Comparison of ENCODE assay signal across 27 cellular contexts in the genomic region with DNA sequence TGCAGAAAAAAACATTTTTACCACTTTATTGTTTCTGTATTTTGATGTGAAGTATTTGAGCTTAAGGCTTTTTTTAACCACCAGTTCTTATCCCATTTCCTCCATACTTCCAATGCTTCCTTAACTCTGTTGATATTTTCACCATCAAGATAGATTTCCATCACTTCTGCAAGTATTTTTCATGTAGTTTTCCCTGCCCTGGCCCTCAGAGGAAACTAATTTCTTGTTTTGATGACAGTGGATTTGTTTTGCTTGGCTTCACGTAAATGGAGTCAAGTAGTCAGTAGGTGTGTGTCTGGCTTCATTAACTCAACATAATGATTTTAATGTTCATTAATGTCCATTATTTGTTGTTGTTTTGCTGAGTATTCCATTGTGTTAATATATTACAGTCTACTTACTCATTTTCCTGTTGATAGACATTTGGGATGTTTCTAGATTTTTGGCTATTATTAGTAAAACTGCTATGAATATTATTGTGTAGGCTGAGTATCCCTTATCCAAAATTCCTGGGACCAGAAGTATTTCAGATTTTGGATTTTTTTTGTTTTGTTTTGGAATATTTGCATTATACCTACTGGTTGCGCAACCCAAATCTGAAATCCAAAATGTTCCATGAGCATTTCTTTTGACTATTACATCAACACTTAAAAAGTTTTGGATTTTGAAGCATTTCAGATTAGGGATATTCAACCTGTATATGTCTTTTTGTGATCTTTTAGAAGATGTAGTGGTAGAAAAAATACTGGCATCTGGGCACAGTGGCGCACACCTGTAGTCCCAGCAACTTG. TPM values are rescaled to one million over a fixed set of nuclear protein-coding genes. Genes with fewer than 3 reads are reported as not detected.
DNase-seq lines count a peak whose midpoint lies in the region; ATAC-seq, FAIRE-seq and TF ChIP-seq lines count a peak whose summit lies in the region.
"Had no signal": no experiment of that assay in that cellular context is flagged by ENCODE, and none has a peak within 500 bp of the region (broad histone marks: within the 10 kb centered on the region; RNA-seq: fewer than 3 reads in every experiment).

No MANE protein-coding gene starts in this region.

- no peak for TF ChIP-seq CTCF in astrocyte (IDR thresholded peaks at IDR 0.05; ENCODE audit: insufficient read depth, low read depth, low read length)

- no peaks in the 10 kb centered on the region for H3K27me3 ChIP-seq in astrocyte (ENCODE audit: insufficient read depth, low read length)

- ATAC-seq in stimulated activated naive CD8-positive, alpha-beta T cell treated with anti-CD3 and anti-CD28 coated beads, Interleukin-15, amount 100 ng/mL, for 72 hours: no peak
- no peak for ATAC-seq in stimulated activated naive CD8-positive, alpha-beta T cell treated with anti-CD3 and anti-CD28 coated beads, Interleukin-15, Interleukin-2, amounts not matched to agents 100 U/mL and 50 U/mL, for 24 hours
- no peak for ATAC-seq in naive thymus-derived CD8-positive, alpha-beta T cell
- ATAC-seq: lower lobe of right lung had no signal

- H4K20me1 ChIP-seq in astrocyte (ENCODE audit: insufficient read depth, low read length): no peaks in the 10 kb centered on the region

- CTCF ChIA-PET in activated CD4-positive, alpha-beta memory T cell treated with anti-CD3 and anti-CD28 coated beads, Interleukin-2, amount 10 ng/mL, durations not matched to agents 7 days and 5 days (lab: Charles Lee): no interaction called here

- H3K4me2 ChIP-seq in astrocyte (ENCODE audit: low read length): peak overlapping the region; percentile 13

- intact Hi-C loops in cardiac septum (cut with DNase I): no loop called here

- no peak overlapping the region for H3K9ac ChIP-seq in astrocyte (ENCODE audit: low read length)

- H3K4me1 ChIP-seq in astrocyte (ENCODE audit: insufficient read depth, low read length): peaks cover 11% of the 10 kb centered on the region

- no peak for DNase-seq in stimulated activated naive CD8-positive, alpha-beta T cell treated with anti-CD3 and anti-CD28 coated beads, Interleukin-15, amount 100 ng/mL, for 72 hours
- no peak for DNase-seq in stimulated activated naive CD8-positive, alpha-beta T cell treated with anti-CD3 and anti-CD28 coated beads, Interleukin-15, Interleukin-2, amounts not matched to agents 100 U/mL and 50 U/mL, for 24 hours
- DNase-seq in astrocyte (ENCODE audit: low read depth): no peak
- no peak for DNase-seq in naive thymus-derived CD8-positive, alpha-beta T cell
- DNase-seq in DMS79 treated with DMSO at 0.1 percent for 48 hours (lab: John Stamatoyannopoulos, UW): no peak
- DNase-seq in activated CD4-positive, alpha-beta memory T cell treated with anti-CD3 and anti-CD28 coated beads, Interleukin-2, amount 10 ng/mL, durations not matched to agents 7 days and 5 days: no peak
- DNase-seq in cardiac septum (ENCODE audit: low spot score): no peak
- no peak for DNase-seq in NCI-H1417 (lab: John Stamatoyannopoulos, UW)
- DNase-seq: activated CD4-positive, alpha-beta T cell treated with anti-CD3 and anti-CD28 coated beads for 1 hour; activated naive CD4-positive, alpha-beta T cell treated with Interleukin-2 at 50 U/mL for 16 hours; CD4-positive, alpha-beta memory T cell; DND-41; HFFc6; hippocampal formation; KBM-7; lower lobe of right lung; NCI-H1092; NCI-H2081 treated with DMSO at 0.1 percent for 48 hours; NCI-H446 treated with DMSO at 0.1 percent for 48 hours; NK-92 treated with Interleukin-12 subunit alpha and Interleukin-12 subunit beta, amount 100 ng/mL, for 24 hours; posterior cingulate gyrus; stimulated activated CD4-positive, alpha-beta T cell treated with anti-CD3 and anti-CD28 coated beads, Interleukin-2, amount 100 ng/mL, for 48 hours; T1000 had no signal

- peaks cover 23% of the 10 kb centered on the region for H3K79me2 ChIP-seq in astrocyte (ENCODE audit: insufficient read depth, low read length)

- no peak overlapping the region for H2AFZ ChIP-seq in astrocyte (ENCODE audit: low read depth, low read length)

- peaks cover 27 to 85% of the 10 kb centered on the region in 2 donors for H3K9me3 Mint-ChIP-seq in stimulated activated naive CD8-positive, alpha-beta T cell treated with anti-CD3 and anti-CD28 coated beads, Interleukin-15, amount 100 ng/mL, for 72 hours
- peaks cover 41% of the 10 kb centered on the region for H3K9me3 Mint-ChIP-seq in astrocyte (ENCODE audit: unreplicated experiment)
- H3K9me3 Mint-ChIP-seq in naive thymus-derived CD8-positive, alpha-beta T cell: peaks cover 19 to 96% (median 60%) of the 10 kb centered on the region in 9 donors
- H3K9me3 Mint-ChIP-seq in activated CD4-positive, alpha-beta memory T cell treated with anti-CD3 and anti-CD28 coated beads, Interleukin-2, amount 10 ng/mL, durations not matched to agents 7 days and 5 days: peaks cover 57% of the 10 kb centered on the region

- FAIRE-seq in astrocyte (lab: Jason Lieb, UNC): no peak
- FAIRE-seq: keratinocyte, RCC 7860, urothelium cell line had no signal

- H3K4me3 ChIP-seq in astrocyte (ENCODE audit: insufficient read depth, low read depth, low read length): no peak overlapping the region

- peaks cover 32% of the 10 kb centered on the region for H3K36me3 ChIP-seq in astrocyte (ENCODE audit: insufficient read depth, low read length)

- peak overlapping the region; percentile 16 to 58 for H3K4me3 Mint-ChIP-seq in stimulated activated naive CD8-positive, alpha-beta T cell treated with anti-CD3 and anti-CD28 coated beads, Interleukin-15, amount 100 ng/mL, for 72 hours
- peak overlapping the region; percentile 54 for H3K4me3 Mint-ChIP-seq in astrocyte (ENCODE audit: unreplicated experiment)
- peak overlapping the region in 8 of 10 donors; percentile 4 to 57 (median 50) for H3K4me3 Mint-ChIP-seq in naive thymus-derived CD8-positive, alpha-beta T cell
- H3K4me3 Mint-ChIP-seq in activated CD4-positive, alpha-beta memory T cell treated with anti-CD3 and anti-CD28 coated beads, Interleukin-2, amount 10 ng/mL, durations not matched to agents 7 days and 5 days: no peak overlapping the region

- no peaks in the 10 kb centered on the region for H3K27me3 Mint-ChIP-seq in stimulated activated naive CD8-positive, alpha-beta T cell treated with anti-CD3 and anti-CD28 coated beads, Interleukin-15, amount 100 ng/mL, for 72 hours
- no peaks in the 10 kb centered on the region for H3K27me3 Mint-ChIP-seq in astrocyte (ENCODE audit: low read depth, unreplicated experiment)
- no peaks in the 10 kb centered on the region for H3K27me3 Mint-ChIP-seq in naive thymus-derived CD8-positive, alpha-beta T cell
- peaks cover 3% of the 10 kb centered on the region for H3K27me3 Mint-ChIP-seq in activated CD4-positive, alpha-beta memory T cell treated with anti-CD3 and anti-CD28 coated beads, Interleukin-2, amount 10 ng/mL, durations not matched to agents 7 days and 5 days

- H3K36me3 Mint-ChIP-seq in astrocyte (ENCODE audit: low read depth, unreplicated experiment): peaks cover 60% of the 10 kb centered on the region
- peaks cover 64 to 80% (median 79%) of the 10 kb centered on the region in 3 donors for H3K36me3 Mint-ChIP-seq in naive thymus-derived CD8-positive, alpha-beta T cell
- H3K36me3 Mint-ChIP-seq in activated CD4-positive, alpha-beta memory T cell treated with anti-CD3 and anti-CD28 coated beads, Interleukin-2, amount 10 ng/mL, durations not matched to agents 7 days and 5 days (ENCODE audit: low read depth): peaks cover 30% of the 10 kb centered on the region

- H3K4me1 Mint-ChIP-seq in stimulated activated naive CD8-positive, alpha-beta T cell treated with anti-CD3 and anti-CD28 coated beads, Interleukin-15, amount 100 ng/mL, for 72 hours: peaks cover 24% of the 10 kb centered on the region
- peaks cover 6% of the 10 kb centered on the region for H3K4me1 Mint-ChIP-seq in astrocyte (ENCODE audit: low read depth, unreplicated experiment)
- peaks cover 7 to 25% (median 23%) of the 10 kb centered on the region in 4 donors for H3K4me1 Mint-ChIP-seq in naive thymus-derived CD8-positive, alpha-beta T cell
- H3K4me1 Mint-ChIP-seq in activated CD4-positive, alpha-beta memory T cell treated with anti-CD3 and anti-CD28 coated beads, Interleukin-2, amount 10 ng/mL, durations not matched to agents 7 days and 5 days: peaks cover 15% of the 10 kb centered on the region

- H3K27ac Mint-ChIP-seq in stimulated activated naive CD8-positive, alpha-beta T cell treated with anti-CD3 and anti-CD28 coated beads, Interleukin-15, amount 100 ng/mL, for 72 hours: no peak overlapping the region
- H3K27ac Mint-ChIP-seq in astrocyte (ENCODE audit: unreplicated experiment): no peak overlapping the region
- H3K27ac Mint-ChIP-seq in naive thymus-derived CD8-positive, alpha-beta T cell: no peak overlapping the region
- H3K27ac Mint-ChIP-seq in activated CD4-positive, alpha-beta memory T cell treated with anti-CD3 and anti-CD28 coated beads, Interleukin-2, amount 10 ng/mL, durations not matched to agents 7 days and 5 days: no peak overlapping the region
- H3K27ac Mint-ChIP-seq: CD4-positive, alpha-beta memory T cell; HFFc6 had no signal

- POLR2A ChIA-PET in naive thymus-derived CD8-positive, alpha-beta T cell (lab: Charles Lee): no interaction called here
- POLR2A ChIA-PET in activated CD4-positive, alpha-beta memory T cell treated with anti-CD3 and anti-CD28 coated beads, Interleukin-2, amount 10 ng/mL, durations not matched to agents 7 days and 5 days (lab: Charles Lee): no interaction called here

- H3K27ac ChIP-seq in astrocyte (ENCODE audit: low read depth, low read length): no peak overlapping the region
- H3K27ac ChIP-seq: coronary artery, lower lobe of right lung had no signal

- peaks cover 18% of the 10 kb centered on the region for H3K9me3 ChIP-seq in astrocyte (ENCODE audit: insufficient read depth, low read depth, low read length)

RNA-seq across cellular contexts. Expression of a gene that starts 23.3 kb away (rescaled TPM):
- total RNA-seq in astrocyte: 3.6 and 4.9 TPM in 2 replicates
- 1 to 10 TPM; 5.8 to 7.1 TPM for total RNA-seq in naive thymus-derived CD8-positive, alpha-beta T cell
- 1 to 10 TPM; 5.6 to 6.8 (median 6.5) TPM for polyA plus RNA-seq in naive thymus-derived CD8-positive, alpha-beta T cell
- 1 to 10 TPM in 1 of 2 experiments, under 1 TPM in 1; 0.93 to 1.5 TPM for total RNA-seq in activated CD4-positive, alpha-beta memory T cell treated with anti-CD3 and anti-CD28 coated beads, Interleukin-2, amount 10 ng/mL, durations not matched to agents 7 days and 5 days
- total RNA-seq in cardiac septum: 4.9 TPM

RNA-seq across cellular contexts. Expression of a gene that starts 34.1 kb away (rescaled TPM):
- total RNA-seq in astrocyte (6.4 and 8.1 TPM in 2 replicates), cardiac septum (7.3 TPM)
- total RNA-seq in naive thymus-derived CD8-positive, alpha-beta T cell: 10 to 100 TPM; 12.1 to 13.5 TPM
- polyA plus RNA-seq in naive thymus-derived CD8-positive, alpha-beta T cell: 10 to 100 TPM; 14.0 to 17.3 (median 14.5) TPM
- 1 to 10 TPM; 3.9 to 4.1 TPM for total RNA-seq in activated CD4-positive, alpha-beta memory T cell treated with anti-CD3 and anti-CD28 coated beads, Interleukin-2, amount 10 ng/mL, durations not matched to agents 7 days and 5 days

RNA-seq across cellular contexts. Expression of a gene that starts 55.4 kb away (rescaled TPM):
- 6.6 and 7.2 TPM in 2 replicates for total RNA-seq in astrocyte
- total RNA-seq in naive thymus-derived CD8-positive, alpha-beta T cell: 10 to 100 TPM; 12.3 to 12.4 TPM
- polyA plus RNA-seq in naive thymus-derived CD8-positive, alpha-beta T cell: 1 to 10 TPM; 7.4 to 8.9 (median 7.4) TPM
- total RNA-seq in activated CD4-positive, alpha-beta memory T cell treated with anti-CD3 and anti-CD28 coated beads, Interleukin-2, amount 10 ng/mL, durations not matched to agents 7 days and 5 days: 1 to 10 TPM; 6.2 to 6.7 TPM
- total RNA-seq in cardiac septum: 24.4 TPM
